Comparison of ENCODE assay signal across 1 cellular context in the genomic region with DNA sequence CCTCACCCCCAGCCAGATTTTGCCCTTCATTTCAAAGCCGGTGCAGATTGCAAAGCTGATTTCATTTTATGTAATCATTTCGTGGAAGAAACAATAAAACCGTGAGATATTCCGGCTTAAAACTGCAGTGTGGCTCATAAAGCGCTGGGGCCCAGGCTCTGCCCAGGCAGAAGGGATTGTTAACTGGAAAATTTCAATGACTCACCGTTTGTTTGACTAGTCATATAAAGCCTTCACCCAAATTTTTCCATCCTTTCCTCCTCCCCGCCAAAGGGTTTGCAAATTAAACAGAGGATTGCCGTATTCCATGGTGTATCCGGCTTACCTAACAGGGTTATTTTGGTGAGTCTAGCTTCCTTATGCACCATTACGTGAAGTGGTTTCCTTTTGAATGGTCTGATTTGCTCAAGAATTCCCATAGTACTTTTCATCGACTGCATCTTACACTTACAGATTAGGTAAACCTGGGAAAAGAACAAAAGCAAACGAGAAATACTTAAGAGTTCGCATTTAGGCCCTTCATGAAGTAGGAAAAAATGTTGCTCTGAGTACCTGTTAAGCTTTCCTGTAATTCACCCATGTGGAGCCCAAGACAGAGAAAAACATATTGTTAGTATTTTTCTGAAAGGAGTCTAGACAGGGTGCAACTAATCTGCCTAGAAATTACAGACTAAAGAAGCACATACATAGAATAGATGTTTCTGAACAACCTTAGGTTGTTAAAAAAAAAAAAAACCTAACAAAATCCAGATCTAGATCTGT.
TF ChIP-seq lines count a peak whose summit lies in the region.

No MANE protein-coding gene starts in this region.

TF ChIP-seq in HepG2, 621 proteins besides CTCF, POLR2A, EP300 and RAD21 (continued from another document and continues in another):
- 0 out of 2 replicates have a peak, but pooled peaks have one; percentile 50 for TF ChIP-seq ZBTB8A (CRISPR knock-in tag; IDR thresholded peaks at IDR 0.05; ENCODE audit: borderline replicate concordance, low read depth)
- TF ChIP-seq FOXM1 (CRISPR knock-in tag; IDR thresholded peaks at IDR 0.05): no peak
- TF ChIP-seq ZFAT (CRISPR knock-in tag; conservative IDR thresholded peaks at IDR 0.05): no peak
- TF ChIP-seq ZMYM3 (CRISPR knock-in tag; IDR thresholded peaks at IDR 0.05): no peak
- peak; percentile 99 for TF ChIP-seq FOSL2 (CRISPR knock-in tag; IDR thresholded peaks at IDR 0.05)
- no peak for TF ChIP-seq ELF4 (CRISPR knock-in tag; IDR thresholded peaks at IDR 0.05; ENCODE audit: borderline replicate concordance)
- peak; percentile 54; the same call in 1 of the 3 replicates for TF ChIP-seq MXI1 (IDR thresholded peaks at IDR 0.05; ENCODE audit: borderline replicate concordance, low read depth, low read length)
- no peak for TF ChIP-seq HBP1 (CRISPR knock-in tag; IDR thresholded peaks at IDR 0.05; ENCODE audit: low read depth)
- TF ChIP-seq CCAR2 (optimal IDR thresholded peaks at IDR 0.05; ENCODE audit: low read depth, low read length): no peak
- TF ChIP-seq DR1 (CRISPR knock-in tag; IDR thresholded peaks at IDR 0.05): no peak
- TF ChIP-seq, protein P1, sequence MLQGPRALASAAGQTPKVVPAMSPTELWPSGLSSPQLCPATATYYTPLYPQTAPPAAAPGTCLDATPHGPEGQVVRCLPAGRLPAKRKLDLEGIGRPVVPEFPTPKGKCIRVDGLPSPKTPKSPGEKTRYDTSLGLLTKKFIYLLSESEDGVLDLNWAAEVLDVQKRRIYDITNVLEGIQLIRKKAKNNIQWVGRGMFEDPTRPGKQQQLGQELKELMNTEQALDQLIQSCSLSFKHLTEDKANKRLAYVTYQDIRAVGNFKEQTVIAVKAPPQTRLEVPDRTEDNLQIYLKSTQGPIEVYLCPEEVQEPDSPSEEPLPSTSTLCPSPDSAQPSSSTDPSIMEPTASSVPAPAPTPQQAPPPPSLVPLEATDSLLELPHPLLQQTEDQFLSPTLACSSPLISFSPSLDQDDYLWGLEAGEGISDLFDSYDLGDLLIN (CRISPR knock-in tag; IDR thresholded peaks at IDR 0.05; ENCODE audit: borderline replicate concordance): no peak
- no peak for TF ChIP-seq SP4 (CRISPR knock-in tag; IDR thresholded peaks at IDR 0.05)
- TF ChIP-seq CBX1 (IDR thresholded peaks at IDR 0.05; ENCODE audit: low read depth): no peak
- TF ChIP-seq PTBP1 (IDR thresholded peaks at IDR 0.05; ENCODE audit: low read depth, low read length, poor library complexity, severe bottlenecking): no peak
- no peak for TF ChIP-seq SMARCE1 (IDR thresholded peaks at IDR 0.05; ENCODE audit: borderline replicate concordance)
- TF ChIP-seq SRSF1 (optimal IDR thresholded peaks at IDR 0.05; ENCODE audit: low read depth, low read length): no peak
- TF ChIP-seq ZNF790 (CRISPR knock-in tag; IDR thresholded peaks at IDR 0.05; ENCODE audit: borderline replicate concordance): no peak
- TF ChIP-seq SALL1 (CRISPR knock-in tag; IDR thresholded peaks at IDR 0.05): no peak
- TF ChIP-seq GTF2F1 (IDR thresholded peaks at IDR 0.05; ENCODE audit: low read length): no peak
- TF ChIP-seq ZNF24 (IDR thresholded peaks at IDR 0.05): 0 out of 2 replicates have a peak, but pooled peaks have one; percentile 4
- TF ChIP-seq U2AF2 (IDR thresholded peaks at IDR 0.05; ENCODE audit: low read depth, low read length): no peak
- no peak for TF ChIP-seq ZSCAN22 (CRISPR knock-in tag; IDR thresholded peaks at IDR 0.05)
- TF ChIP-seq ZNF720 (CRISPR knock-in tag; IDR thresholded peaks at IDR 0.05): no peak
- TF ChIP-seq RFX3 (CRISPR knock-in tag; IDR thresholded peaks at IDR 0.05): no peak
- no peak for TF ChIP-seq BCL3 (CRISPR knock-in tag; IDR thresholded peaks at IDR 0.05)
- TF ChIP-seq FOSL1 (CRISPR knock-in tag; IDR thresholded peaks at IDR 0.05; ENCODE audit: borderline replicate concordance): peak; percentile 91
- TF ChIP-seq ETV5 (CRISPR knock-in tag; IDR thresholded peaks at IDR 0.05; ENCODE audit: borderline replicate concordance): peak; percentile 59; the same call in 1 of the 2 replicates
- no peak for TF ChIP-seq ZNF589 (CRISPR knock-in tag; conservative IDR thresholded peaks at IDR 0.05)
- TF ChIP-seq, protein P2, sequence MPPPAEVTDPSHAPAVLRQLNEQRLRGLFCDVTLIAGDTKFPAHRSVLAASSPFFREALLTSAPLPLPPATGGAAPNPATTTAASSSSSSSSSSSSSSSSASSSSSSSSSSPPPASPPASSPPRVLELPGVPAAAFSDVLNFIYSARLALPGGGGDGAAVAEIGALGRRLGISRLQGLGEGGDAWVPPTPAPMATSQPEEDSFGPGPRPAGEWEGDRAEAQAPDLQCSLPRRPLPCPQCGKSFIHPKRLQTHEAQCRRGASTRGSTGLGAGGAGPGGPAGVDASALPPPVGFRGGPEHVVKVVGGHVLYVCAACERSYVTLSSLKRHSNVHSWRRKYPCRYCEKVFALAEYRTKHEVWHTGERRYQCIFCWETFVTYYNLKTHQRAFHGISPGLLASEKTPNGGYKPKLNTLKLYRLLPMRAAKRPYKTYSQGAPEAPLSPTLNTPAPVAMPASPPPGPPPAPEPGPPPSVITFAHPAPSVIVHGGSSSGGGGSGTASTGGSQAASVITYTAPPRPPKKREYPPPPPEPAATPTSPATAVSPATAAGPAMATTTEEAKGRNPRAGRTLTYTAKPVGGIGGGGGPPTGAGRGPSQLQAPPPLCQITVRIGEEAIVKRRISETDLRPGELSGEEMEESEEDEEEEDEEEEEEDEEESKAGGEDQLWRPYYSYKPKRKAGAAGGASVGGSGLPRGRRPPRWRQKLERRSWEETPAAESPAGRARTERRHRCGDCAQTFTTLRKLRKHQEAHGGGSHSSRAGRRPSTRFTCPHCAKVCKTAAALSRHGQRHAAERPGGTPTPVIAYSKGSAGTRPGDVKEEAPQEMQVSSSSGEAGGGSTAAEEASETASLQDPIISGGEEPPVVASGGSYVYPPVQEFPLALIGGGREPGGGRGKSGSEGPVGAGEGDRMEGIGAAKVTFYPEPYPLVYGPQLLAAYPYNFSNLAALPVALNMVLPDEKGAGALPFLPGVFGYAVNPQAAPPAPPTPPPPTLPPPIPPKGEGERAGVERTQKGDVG (CRISPR knock-in tag; IDR thresholded peaks at IDR 0.05; ENCODE audit: borderline replicate concordance): no peak
- no peak for TF ChIP-seq ZXDC (CRISPR knock-in tag; IDR thresholded peaks at IDR 0.05)
- TF ChIP-seq ZNF446 (CRISPR knock-in tag; IDR thresholded peaks at IDR 0.05): no peak
- TF ChIP-seq ZNF282 (IDR thresholded peaks at IDR 0.05; ENCODE audit: partially characterized antibody): no peak
- TF ChIP-seq, protein P3, sequence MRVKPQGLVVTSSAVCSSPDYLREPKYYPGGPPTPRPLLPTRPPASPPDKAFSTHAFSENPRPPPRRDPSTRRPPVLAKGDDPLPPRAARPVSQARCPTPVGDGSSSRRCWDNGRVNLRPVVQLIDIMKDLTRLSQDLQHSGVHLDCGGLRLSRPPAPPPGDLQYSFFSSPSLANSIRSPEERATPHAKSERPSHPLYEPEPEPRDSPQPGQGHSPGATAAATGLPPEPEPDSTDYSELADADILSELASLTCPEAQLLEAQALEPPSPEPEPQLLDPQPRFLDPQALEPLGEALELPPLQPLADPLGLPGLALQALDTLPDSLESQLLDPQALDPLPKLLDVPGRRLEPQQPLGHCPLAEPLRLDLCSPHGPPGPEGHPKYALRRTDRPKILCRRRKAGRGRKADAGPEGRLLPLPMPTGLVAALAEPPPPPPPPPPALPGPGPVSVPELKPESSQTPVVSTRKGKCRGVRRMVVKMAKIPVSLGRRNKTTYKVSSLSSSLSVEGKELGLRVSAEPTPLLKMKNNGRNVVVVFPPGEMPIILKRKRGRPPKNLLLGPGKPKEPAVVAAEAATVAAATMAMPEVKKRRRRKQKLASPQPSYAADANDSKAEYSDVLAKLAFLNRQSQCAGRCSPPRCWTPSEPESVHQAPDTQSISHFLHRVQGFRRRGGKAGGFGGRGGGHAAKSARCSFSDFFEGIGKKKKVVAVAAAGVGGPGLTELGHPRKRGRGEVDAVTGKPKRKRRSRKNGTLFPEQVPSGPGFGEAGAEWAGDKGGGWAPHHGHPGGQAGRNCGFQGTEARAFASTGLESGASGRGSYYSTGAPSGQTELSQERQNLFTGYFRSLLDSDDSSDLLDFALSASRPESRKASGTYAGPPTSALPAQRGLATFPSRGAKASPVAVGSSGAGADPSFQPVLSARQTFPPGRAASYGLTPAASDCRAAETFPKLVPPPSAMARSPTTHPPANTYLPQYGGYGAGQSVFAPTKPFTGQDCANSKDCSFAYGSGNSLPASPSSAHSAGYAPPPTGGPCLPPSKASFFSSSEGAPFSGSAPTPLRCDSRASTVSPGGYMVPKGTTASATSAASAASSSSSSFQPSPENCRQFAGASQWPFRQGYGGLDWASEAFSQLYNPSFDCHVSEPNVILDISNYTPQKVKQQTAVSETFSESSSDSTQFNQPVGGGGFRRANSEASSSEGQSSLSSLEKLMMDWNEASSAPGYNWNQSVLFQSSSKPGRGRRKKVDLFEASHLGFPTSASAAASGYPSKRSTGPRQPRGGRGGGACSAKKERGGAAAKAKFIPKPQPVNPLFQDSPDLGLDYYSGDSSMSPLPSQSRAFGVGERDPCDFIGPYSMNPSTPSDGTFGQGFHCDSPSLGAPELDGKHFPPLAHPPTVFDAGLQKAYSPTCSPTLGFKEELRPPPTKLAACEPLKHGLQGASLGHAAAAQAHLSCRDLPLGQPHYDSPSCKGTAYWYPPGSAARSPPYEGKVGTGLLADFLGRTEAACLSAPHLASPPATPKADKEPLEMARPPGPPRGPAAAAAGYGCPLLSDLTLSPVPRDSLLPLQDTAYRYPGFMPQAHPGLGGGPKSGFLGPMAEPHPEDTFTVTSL (CRISPR knock-in tag; IDR thresholded peaks at IDR 0.05; ENCODE audit: borderline replicate concordance): peak; percentile 89
- TF ChIP-seq PRDM10 (CRISPR knock-in tag; IDR thresholded peaks at IDR 0.05; ENCODE audit: low read depth): no peak
- TF ChIP-seq ZNF224 (CRISPR knock-in tag; IDR thresholded peaks at IDR 0.05): no peak
- no peak for TF ChIP-seq ZNF253 (CRISPR knock-in tag; IDR thresholded peaks at IDR 0.05; ENCODE audit: borderline replicate concordance)
- no peak for TF ChIP-seq GATAD1 (CRISPR knock-in tag; IDR thresholded peaks at IDR 0.05)
- TF ChIP-seq BHLHE40 (IDR thresholded peaks at IDR 0.05; ENCODE audit: low read length): no peak
